8 cellular contexts compared by ENCODE assay signal in genomic region chr13:109175666-109176065, GRCh38.
"Had no signal": no experiment of that assay in that cellular context is flagged by ENCODE, and none has a peak within 500 bp of the region (broad histone marks: within the 10 kb centered on the region; RNA-seq: fewer than 3 reads in every experiment).

No MANE protein-coding gene starts in this region.

- DNase-seq: GM23248, GOT3, H7, H9, HCEC 1CT, HFFc6 had no signal

- H3K9me3 ChIP-seq: HAP-1 had no signal

- H2AFZ ChIP-seq: GM23248, GM23338 had no signal

- H3K36me3 ChIP-seq: HAP-1 had no signal

- H3K4me3 Mint-ChIP-seq: GM23338, H9, HFFc6 had no signal

- H3K4me3 ChIP-seq: GM23248, GM23338, HAP-1 had no signal

- H3K4me2 ChIP-seq: GM23338 had no signal

- H3K4me1 ChIP-seq: HAP-1 had no signal

- H3K27ac Mint-ChIP-seq: GM23338, H9, HFFc6 had no signal

- H3K9me3 Mint-ChIP-seq: GM23338, HFFc6 had no signal

- H3K27ac ChIP-seq: GM23248 had no signal

- H3K9ac ChIP-seq: GM23248 had no signal
